ENCODE assay signal across 8 cellular contexts in genomic region chr19:17215125-17215971, GRCh38.
DNase-seq lines count a peak whose midpoint lies in the region; ATAC-seq lines count a peak whose summit lies in the region.

Gene USE1 (plus strand): TSS chr19:17215357. CDS start chr19:17215406, 49 bp downstream.

- peak; percentile 69 for ATAC-seq in GM18907 (IDR thresholded peaks at IDR 0.05; ENCODE audit: unreplicated experiment)
- ATAC-seq in HG03378 (IDR thresholded peaks at IDR 0.05; ENCODE audit: unreplicated experiment) = peak; percentile 45

- peak; percentile 89 for DNase-seq in ACHN
- peak; percentile 92 to 93 for DNase-seq in NCI-H524 (lab: John Stamatoyannopoulos, UW)
- peak; percentile 82 to 86 for DNase-seq in activated CD4-positive, alpha-beta T cell treated with anti-CD3 and anti-CD28 coated beads for 4 hours
- DNase-seq in kidney tubule cell (ENCODE audit: low spot score) = peak; percentile 94
- DNase-seq in stimulated activated CD4-positive, alpha-beta T cell treated with anti-CD3 and anti-CD28 coated beads, Interleukin-1b, Interleukin-23, amount 100 ng/mL, for 24 hours (ENCODE audit: low read depth in 4 of 4, low spot score in 1 of 4) = peak; percentile 61 to 79 (median 69)

- in situ Hi-C loops in ACHN (cut with HindIII; ENCODE audit: low pct_ligation_motif_present, low pct_unique_long_range_greater_than_20kb, low sequenced_read_pairs) = no loop called here

- peak within 1 kb of the TSS; percentile 87 for H3K27ac ChIP-seq in cingulate gyrus (ENCODE audit: low read depth, low read length)

Comparison
In these comparisons a context has a peak if more than half of its experiments do, and no peak if none do; other contexts are left out.
1. Peak in every context shown above with its lines: DNase-seq, ATAC-seq and H3K27ac ChIP-seq.